In genomic region chr14:91173221-91173670, GRCh38 we compare ENCODE assay signal across 8 cellular contexts. TPM values are rescaled to one million over a fixed set of nuclear protein-coding genes. Genes with fewer than 3 reads are reported as not detected.
DNase-seq lines count a peak whose midpoint lies in the region; ATAC-seq, FAIRE-seq and TF ChIP-seq lines count a peak whose summit lies in the region.

No MANE protein-coding gene starts in this region.

- RAD21 ChIA-PET in HCT116 (lab: Charles Lee; ENCODE audit: low non-redundant PET in 1 of 2, low total read pairs in 2 of 2, uncharacterized antibody in 2 of 2, unreplicated experiment in 2 of 2), result interaction anchor here (0.6 to 1.9 kb wide), 5 partner anchors 44 to 271 kb away, joined by 3 to 12 read pairs (median 4); partner anchors contain the start of gene RPS6KA5 (in 1 of the 2)

- no peak for TF ChIP-seq EP300 in H1 (IDR thresholded peaks at IDR 0.05; ENCODE audit: borderline replicate concordance in 1 of 2, low read depth in 2 of 2, low read length in 2 of 2)

- TF ChIP-seq CTCF in CD14-positive monocyte (IDR thresholded peaks at IDR 0.05) (peak; percentile 80), HCT116 (IDR thresholded peaks at IDR 0.05 in 2 of 3, conservative IDR thresholded peaks at IDR 0.05 in 1 of 3; ENCODE audit: borderline replicate concordance in 1 of 3, insufficient read depth in 1 of 3, low read depth in 2 of 3, low read length in 2 of 3) (peak; percentile 65 to 82 (median 81)), H1 (IDR thresholded peaks at IDR 0.05; ENCODE audit: control extremely low read depth in 1 of 3, insufficient read depth in 1 of 3, low read depth in 1 of 3, low read length in 3 of 3) (peak; percentile 85 to 91 (median 89))

- H3K27ac ChIP-seq in HCT116 (ENCODE audit: low read depth, low read length), result no peak overlapping the region
- H3K27ac ChIP-seq in H1 (ENCODE audit: low read depth, low read length), result no peak overlapping the region
- H3K27ac ChIP-seq in mesendoderm (ENCODE audit: low read depth, low read length), result no peak overlapping the region

- no peaks in the 10 kb centered on the region for H3K4me1 ChIP-seq in HCT116 (ENCODE audit: control insufficient read depth in 1 of 2, insufficient read depth in 2 of 2, low read length in 2 of 2)
- H3K4me1 ChIP-seq in H1 (replicated peaks in 1 of 4; ENCODE audit: control insufficient read depth in 3 of 4, insufficient read depth in 4 of 4, low read length in 3 of 4), result no peaks in the 10 kb centered on the region; a peak in 2 of 7 replicates
- no peaks in the 10 kb centered on the region for H3K4me1 ChIP-seq in mesendoderm (ENCODE audit: control insufficient read depth, low read depth, low read length)

- H2BK120ac ChIP-seq in H1 (replicated peaks; ENCODE audit: low read depth, low read length) (no peak overlapping the region), mesendoderm (ENCODE audit: low read depth, low read length) (no peak overlapping the region)

- POLR2A ChIA-PET in HCT116 (lab: Charles Lee), result no interaction called here
- POLR2A ChIA-PET in H1 (lab: Charles Lee; ENCODE audit: partially characterized antibody), result interaction anchor here (0.6 to 1.8 kb wide), 3 partner anchors 34 to 373 kb away, joined by 3 to 4 read pairs (median 3); no protein-coding TSS in a partner anchor

- H3K56ac ChIP-seq in H1 (replicated peaks; ENCODE audit: insufficient read length, low read depth, low read length) (no peak overlapping the region), mesendoderm (ENCODE audit: low read length) (no peak overlapping the region)

- H2BK5ac ChIP-seq in H1 (ENCODE audit: low read depth, low read length) (no peak overlapping the region; the same call in 1 of the 2 replicates), mesendoderm (ENCODE audit: low read length) (no peak overlapping the region)

- H3K4me1 Mint-ChIP-seq in CD14-positive monocyte, result no peaks in the 10 kb centered on the region

- H3K27me3 ChIP-seq in HCT116 (ENCODE audit: insufficient read depth, low read length) (no peaks in the 10 kb centered on the region), H1 (replicated peaks in 1 of 4; ENCODE audit: control insufficient read depth in 3 of 4, extremely low read depth in 1 of 4, insufficient read depth in 3 of 4, low read length in 3 of 4) (no peaks in the 10 kb centered on the region), mesendoderm (ENCODE audit: insufficient read depth, low read length, poor library complexity) (no peaks in the 10 kb centered on the region)

- no peak overlapping the region for H2AK5ac ChIP-seq in H1 (ENCODE audit: low read depth, low read length)
- no peak overlapping the region for H2AK5ac ChIP-seq in mesendoderm (ENCODE audit: low read length)

- H3K79me2 ChIP-seq in HCT116 (ENCODE audit: insufficient read depth, low read length), result no peaks in the 10 kb centered on the region
- no peaks in the 10 kb centered on the region for H3K79me2 ChIP-seq in H1 (ENCODE audit: control insufficient read depth in 1 of 2, insufficient read depth in 2 of 2, low read length in 2 of 2)
- H3K79me2 ChIP-seq in mesendoderm (ENCODE audit: control insufficient read depth, insufficient read depth, low read length), result no peaks in the 10 kb centered on the region

- no peak overlapping the region for H3K4ac ChIP-seq in H1 (replicated peaks; ENCODE audit: insufficient read length, low read depth, low read length)
- H3K4ac ChIP-seq in mesendoderm (ENCODE audit: low read depth, low read length), result no peak overlapping the region

- intact Hi-C loops in CD14-positive monocyte (cut with micrococcal nuclease) (loop anchor here (2.0 kb wide), 1 partner anchor 270 kb away; no protein-coding TSS in a partner anchor), HCT116 (cut with micrococcal nuclease) (loop anchor here (1.0 kb wide), 1 partner anchor 270 kb away; no protein-coding TSS in a partner anchor)

- H3K27me3 Mint-ChIP-seq in CD14-positive monocyte (ENCODE audit: low read depth in 3 of 3), result no peaks in the 10 kb centered on the region

- no peak overlapping the region for H2BK12ac ChIP-seq in H1 (ENCODE audit: low read depth, low read length)

- H3K18ac ChIP-seq in H1 (ENCODE audit: extremely low read depth, low read length) (no peak overlapping the region), mesendoderm (ENCODE audit: low read length) (no peak overlapping the region)

- H3K79me1 ChIP-seq in H1 (ENCODE audit: low read depth, low read length) (no peaks in the 10 kb centered on the region; the same call in 1 of the 2 replicates), mesendoderm (ENCODE audit: low read length) (no peaks in the 10 kb centered on the region)

- no peak overlapping the region for H2BK15ac ChIP-seq in H1 (ENCODE audit: low read length)
- no peak overlapping the region for H2BK15ac ChIP-seq in mesendoderm (replicated peaks; ENCODE audit: low read depth)

- H4K8ac ChIP-seq in H1 (ENCODE audit: extremely low read depth, insufficient read depth, low read length) (no peak overlapping the region), mesendoderm (ENCODE audit: low read depth, low read length) (no peak overlapping the region)

- DNase-seq in CD14-positive monocyte (ENCODE audit: low spot score) (peak; percentile 76), HCT116 (ENCODE audit: low read depth, low spot score) (peak; percentile 45), NCI-H526 (lab: John Stamatoyannopoulos, UW) (peak; percentile 54 to 82), H1 (ENCODE audit: low read depth in 1 of 2, low spot score in 2 of 2) (peak; percentile 63 to 87), mesendoderm (peak; percentile 88), OCI-M2 (lab: John Stamatoyannopoulos, UW; ENCODE audit: unreplicated experiment) (no peak)
- DNase-seq in activated CD8-positive, alpha-beta memory T cell treated with anti-CD3 and anti-CD28 coated beads for 48 hours (ENCODE audit: low read depth in 2 of 3, low spot score in 2 of 3), result peak in 2 of 3 experiments; percentile 46 to 54
- DNase-seq in stimulated activated CD8-positive, alpha-beta memory T cell treated with anti-CD3 and anti-CD28 coated beads, Interleukin-15, amount 100 ng/mL, for 24 hours (ENCODE audit: low read depth), result peak; percentile 43

- H3K9me3 ChIP-seq in HCT116 (ENCODE audit: control insufficient read depth in 1 of 2, insufficient read depth in 1 of 2, low read depth in 1 of 2, low read length in 2 of 2) (no peaks in the 10 kb centered on the region), H1 (ENCODE audit: insufficient read depth in 2 of 2, low read depth in 1 of 2, low read length in 1 of 2) (no peaks in the 10 kb centered on the region)

- no peak overlapping the region for H3K4me2 ChIP-seq in HCT116 (ENCODE audit: low read length)
- H3K4me2 ChIP-seq in H1 (ENCODE audit: insufficient read depth in 1 of 2, low read depth in 2 of 2, low read length in 2 of 2), result no peak overlapping the region
- H3K4me2 ChIP-seq in mesendoderm (ENCODE audit: low read length), result no peak overlapping the region

- TF ChIP-seq RAD21 in HCT116 (IDR thresholded peaks at IDR 0.05; ENCODE audit: low read depth) (peak; percentile 87), H1 (IDR thresholded peaks at IDR 0.05 in 1 of 2, conservative IDR thresholded peaks at IDR 0.05 in 1 of 2; ENCODE audit: low read depth in 2 of 2, low read length in 2 of 2) (peak; percentile 86 to 90)

- peak overlapping the region in 3 of 7 donors; percentile 48 to 74 (median 73) for H3K27ac Mint-ChIP-seq in CD14-positive monocyte

- H3K9ac ChIP-seq in HCT116 (ENCODE audit: low read length) (no peak overlapping the region), H1 (replicated peaks in 1 of 4; ENCODE audit: extremely low read depth in 1 of 4, low read depth in 3 of 4, low read length in 3 of 4) (no peak overlapping the region), mesendoderm (ENCODE audit: low read length) (no peak overlapping the region)

- no peak overlapping the region for H2BK20ac ChIP-seq in H1 (ENCODE audit: low read length)

- H3K36me3 ChIP-seq in HCT116 (ENCODE audit: control insufficient read depth in 1 of 2, insufficient read depth in 2 of 2, low read length in 2 of 2), result peaks cover 16 to 25% of the 10 kb centered on the region in 2 experiments; a peak in 3 of 4 replicates
- H3K36me3 ChIP-seq in H1 (ENCODE audit: control insufficient read depth in 2 of 4, insufficient read depth in 4 of 4, low read length in 3 of 4), result peaks cover 0 to 14% (median 1%) of the 10 kb centered on the region in 4 experiments; a peak in 4 of 8 replicates
- H3K36me3 ChIP-seq in mesendoderm (ENCODE audit: control insufficient read depth, insufficient read depth, low read length), result no peaks in the 10 kb centered on the region

- H4K20me1 ChIP-seq in HCT116 (ENCODE audit: insufficient read depth), result no peaks in the 10 kb centered on the region
- no peaks in the 10 kb centered on the region for H4K20me1 ChIP-seq in H1 (replicated peaks in 1 of 2; ENCODE audit: control insufficient read depth in 1 of 2, insufficient read depth in 2 of 2, low read length in 2 of 2)

- H3K9me3 Mint-ChIP-seq in CD14-positive monocyte, result peaks cover 0 to 2% (median 0%) of the 10 kb centered on the region in 7 donors

- FAIRE-seq in H1 (lab: Jason Lieb, UNC), result peak; percentile 86

- peaks cover 69 to 90% of the 10 kb centered on the region in 2 donors for H3K36me3 Mint-ChIP-seq in CD14-positive monocyte

- CTCF ChIA-PET in HCT116 (lab: Charles Lee) (interaction anchor here (0.6 to 3.9 kb wide), 27 partner anchors 11 to 738 kb away, joined by 3 to 54 read pairs (median 3); partner anchors contain the start of gene RPS6KA5), H1 (lab: Charles Lee; ENCODE audit: partially characterized antibody) (interaction anchor here (0.6 to 9.8 kb wide), 58 partner anchors 9 to 884 kb away, joined by 3 to 118 read pairs (median 4); partner anchors contain the start of gene RPS6KA5)

- H3K23ac ChIP-seq in H1 (ENCODE audit: insufficient read length) (no peak overlapping the region), mesendoderm (ENCODE audit: low read length) (no peak overlapping the region)

- H3K4me3 Mint-ChIP-seq in CD14-positive monocyte, result no peak overlapping the region

- H4K5ac ChIP-seq in H1 (ENCODE audit: insufficient read length, low read depth, low read length) (no peak overlapping the region), mesendoderm (ENCODE audit: low read length) (no peak overlapping the region)

- H2AFZ ChIP-seq in HCT116 (ENCODE audit: low read depth, low read length, poor library complexity, severe bottlenecking) (no peak overlapping the region), H1 (ENCODE audit: low read length) (no peak overlapping the region)

- peak; percentile 92 for ATAC-seq in HCT116

- 38% methylated on average over 8 of the region's 10 CpGs; no CpG with 5 or more reads in 1 of the 2 experiments for WGBS in H1 (ENCODE audit: extremely low coverage in 1 of 2, insufficient coverage in 1 of 2, insufficient read length in 1 of 2, insufficient replicate concordance in 2 of 2, low coverage in 1 of 2, low lambda C conversion rate in 2 of 2, missing lambda C conversion rate in 1 of 2), 2 experiments
- no CpG with 5 or more reads among the region's 10 CpGs for WGBS in mesendoderm (ENCODE audit: extremely low coverage, insufficient coverage, low lambda C conversion rate)

- TF ChIP-seq POLR2A in HCT116 (IDR thresholded peaks at IDR 0.05; ENCODE audit: borderline replicate concordance, extremely low read depth, insufficient read depth, insufficient read length), result no peak
- no peak for TF ChIP-seq POLR2A in H1 (IDR thresholded peaks at IDR 0.05; ENCODE audit: control extremely low read depth in 1 of 2, low read depth in 2 of 2, low read length in 2 of 2)

- H3K4me3 ChIP-seq in HCT116 (replicated peaks in 1 of 2; ENCODE audit: low read depth in 1 of 2, low read length in 2 of 2) (no peak overlapping the region), H1 (ENCODE audit: extremely low read depth in 1 of 4, insufficient read depth in 2 of 4, low read depth in 3 of 4, low read length in 4 of 4) (no peak overlapping the region), mesendoderm (ENCODE audit: low read length) (no peak overlapping the region)

- H3K14ac ChIP-seq in H1 (ENCODE audit: insufficient read length), result no peak overlapping the region

- H4K91ac ChIP-seq in H1 (replicated peaks; ENCODE audit: insufficient read length, low read length), result no peak overlapping the region

- no TSS peak for BruUV-seq in HCT116 (replicated peaks; lab: Mats Ljungman, UMichigan)

- no peaks in the 10 kb centered on the region for H3K9me2 ChIP-seq in HCT116 (ENCODE audit: insufficient read depth)

- H3K23me2 ChIP-seq in H1 (ENCODE audit: low read depth, low read length), result no peaks in the 10 kb centered on the region

RNA-seq across cellular contexts. Expression of gene DGLUCY, which starts 59.4 kb away (rescaled TPM):
- polyA plus RNA-seq in CD14-positive monocyte (10 to 100 TPM; 54.9 to 66.0 TPM), H1 (2011; rRNA removed) (24.6 and 24.9 TPM in 2 replicates)
- total RNA-seq in HCT116 (2021; ENCODE audit: unreplicated experiment), result 67.0 TPM
- 42.9 and 44.8 TPM in 2 replicates for polyA plus RNA-seq in HCT116 (2012)
- 27.7 and 31.8 TPM in 2 replicates for total RNA-seq in H1 (2021; fragmentation: NEBNext Ultra II Directional; extraction: Animal tissue kit (Norgen Biotek cat#: 25700))
- polyA plus RNA-seq in H1 (2011; cell fraction: cytosol; rRNA removed), result 32.1 TPM
- polyA plus RNA-seq in H1 (2011; cell fraction: nucleus; rRNA removed), result 84.2 TPM
- polyA plus RNA-seq in H1 (2012, experiment 1 of 2), result 24.5 to 36.7 TPM (median 30.5 TPM) in 4 replicates
- 22.5 TPM for polyA plus RNA-seq in H1 (2012, experiment 2 of 2)
- polyA plus RNA-seq in H1 (2013, experiment 1 of 2), result 28.4 TPM
- polyA plus RNA-seq in H1 (2013, experiment 2 of 2), result 25.3 TPM
- polyA minus RNA-seq in H1 (2011; rRNA and poly(A)+ RNA removed), result 51.0 and 58.0 TPM in 2 replicates
- polyA minus RNA-seq in H1 (2011; cell fraction: cytosol; rRNA and poly(A)+ RNA removed), result 31.0 TPM
- polyA minus RNA-seq in H1 (2011; cell fraction: nucleus; rRNA and poly(A)+ RNA removed), result 60.7 TPM
- 9.2 TPM for polyA plus RNA-seq in mesendoderm (2013, experiment 1 of 2)
- polyA plus RNA-seq in mesendoderm (2013, experiment 2 of 2), result 9.7 TPM
